Comparison of ENCODE assay signal across 1 cellular context in genomic region chr12:132422057-132423043, GRCh38.
TF ChIP-seq lines count a peak whose summit lies in the region.

No MANE protein-coding gene starts in this region.

TF ChIP-seq in K562, 482 proteins besides CTCF, POLR2A, EP300 and RAD21 (continued from another document and continues in another):
- TF ChIP-seq ZNF318 (IDR thresholded peaks at IDR 0.05; ENCODE audit: borderline replicate concordance in 1 of 2, low read depth in 1 of 2) (0 out of 4 replicates have a peak, but pooled peaks of 1 of the 2 experiments have one; percentile 17), NR0B1 (IDR thresholded peaks at IDR 0.05; ENCODE audit: partially characterized antibody) (no peak), CHD7 (IDR thresholded peaks at IDR 0.05; ENCODE audit: low read depth, low read length) (no peak), HBP1 (CRISPR knock-in tag; IDR thresholded peaks at IDR 0.05) (no peak; the same call in 1 of the 2 replicates), GTF2B (IDR thresholded peaks at IDR 0.05; ENCODE audit: extremely low read depth, insufficient read length) (no peak), THRA (IDR thresholded peaks at IDR 0.05) (no peak), ZNF766 (CRISPR knock-in tag; conservative IDR thresholded peaks at IDR 0.05) (no peak), ARNT (IDR thresholded peaks at IDR 0.05) (no peak; a peak in 1 of 4 replicates), TCF7L2 (IDR thresholded peaks at IDR 0.05; ENCODE audit: low read depth, low read length) (no peak), TCF15 (CRISPR knock-in tag; IDR thresholded peaks at IDR 0.05) (no peak), VEZF1 (CRISPR knock-in tag; IDR thresholded peaks at IDR 0.05) (0 out of 2 replicates have a peak, but pooled peaks have one; percentile 14), TEAD1 (CRISPR knock-in tag; IDR thresholded peaks at IDR 0.05) (no peak), NFE2L1 (tag; IDR thresholded peaks at IDR 0.05; ENCODE audit: borderline replicate concordance, low read depth) (no peak), IRF9 (tag; IDR thresholded peaks at IDR 0.05) (no peak), GTF2A2 (tag; IDR thresholded peaks at IDR 0.05) (no peak), JUNB (CRISPR knock-in tag; conservative IDR thresholded peaks at IDR 0.05) (no peak), TEAD2 (tag; IDR thresholded peaks at IDR 0.05) (no peak), ZNF143 (CRISPR knock-in tag; IDR thresholded peaks at IDR 0.05) (no peak), KLF10 (CRISPR knock-in tag; IDR thresholded peaks at IDR 0.05) (no peak)
